Comparison of ENCODE assay signal across 1 cellular context in the genomic region with DNA sequence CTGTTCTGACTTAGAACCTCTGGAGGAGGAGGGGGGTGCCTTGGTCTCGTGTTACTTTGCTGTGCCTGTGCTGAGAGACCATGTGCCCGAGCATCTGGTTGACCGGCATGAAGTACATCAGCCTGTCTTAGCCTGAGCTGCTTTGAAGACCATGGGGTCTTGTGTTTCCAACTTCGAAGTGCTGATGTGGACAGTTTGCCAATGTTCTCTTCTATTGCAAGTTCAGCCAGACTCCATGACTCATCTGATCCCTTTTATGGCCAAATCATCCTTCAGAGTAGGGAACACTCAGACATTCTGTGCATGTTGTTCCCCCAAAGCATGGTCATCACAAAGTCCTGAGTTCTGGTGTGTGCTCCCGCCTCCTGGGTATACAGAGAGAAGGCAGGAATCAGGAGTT.
TF ChIP-seq lines count a peak whose summit lies in the region.

No MANE protein-coding gene starts in this region.

TF ChIP-seq in IMR-90, 13 proteins besides CTCF, POLR2A, EP300 and RAD21:
- no peak for TF ChIP-seq RFX5 (IDR thresholded peaks at IDR 0.05; ENCODE audit: low read depth, low read length)
- TF ChIP-seq BHLHE40 (IDR thresholded peaks at IDR 0.05; ENCODE audit: low read depth, low read length), result no peak
- TF ChIP-seq SMC3 (IDR thresholded peaks at IDR 0.05; ENCODE audit: low read depth, low read length), result no peak
